In genomic region chr2:103338819-103339218, GRCh38 we compare ENCODE assay signal across 27 cellular contexts.
"Had no signal": no experiment of that assay in that cellular context is flagged by ENCODE, and none has a peak within 500 bp of the region (broad histone marks: within the 10 kb centered on the region; RNA-seq: fewer than 3 reads in every experiment).

No MANE protein-coding gene starts in this region.

- H3K36me3 ChIP-seq: stomach, suprapubic skin, thoracic aorta, thyroid gland, tibial artery, tibial nerve, transverse colon, upper lobe of left lung, upper lobe of right lung, uterus, vagina had no signal

- H3K9me3 ChIP-seq: suprapubic skin, testis, thoracic aorta, thyroid gland, transverse colon, upper lobe of left lung, upper lobe of right lung, uterus, vagina had no signal

- H3K27ac ChIP-seq: stomach, suprapubic skin, testis, thoracic aorta, thyroid gland, tibial artery, tibial nerve, transverse colon, upper lobe of left lung, upper lobe of right lung, uterus, vagina had no signal

- H3K27me3 ChIP-seq: stomach, suprapubic skin, testis, thyroid gland, tibial artery, tibial nerve, transverse colon, upper lobe of left lung, upper lobe of right lung, uterus, vagina had no signal

- DNase-seq: stimulated activated CD4-positive, alpha-beta T cell treated with anti-CD3 and anti-CD28 coated beads, Interleukin-2, amount 100 ng/mL, for 48 hours; stimulated activated CD4-positive, alpha-beta T cell treated with anti-CD3 and anti-CD28 coated beads, Interleukin-4, amount 100 ng/mL, for 1 hour; stimulated activated CD4-positive, alpha-beta T cell treated with anti-CD3 and anti-CD28 coated beads, Interleukin-4, amount 100 ng/mL, for 24 hours; stimulated activated CD4-positive, alpha-beta T cell treated with anti-CD3 and anti-CD28 coated beads, Interleukin-4, amount 100 ng/mL, for 4 hours; stimulated activated CD8-positive, alpha-beta memory T cell treated with anti-CD3 and anti-CD28 coated beads, Interleukin-4, amount 100 ng/mL, for 48 hours; stimulated activated naive B cell treated with anti-CD40 and anti-IgM and Interleukin-4, amounts not matched to agents 10 μg/mL and 1 μg/mL and 100 μg/mL, for 72 hours; stimulated activated naive CD4-positive, alpha-beta T cell; stimulated activated naive CD4-positive, alpha-beta T cell treated with Interleukin-2 at 50 U/mL for 16 hours; stimulated activated naive CD8-positive, alpha-beta T cell treated with anti-CD3 and anti-CD28 coated beads, Interleukin-15, amount 100 ng/mL, for 72 hours; stimulated activated naive CD8-positive, alpha-beta T cell treated with anti-CD3 and anti-CD28 coated beads, Interleukin-15, Interleukin-2, amounts not matched to agents 100 U/mL and 50 U/mL, for 24 hours; stomach; substantia nigra; testis; thyroid gland; tibial artery; transverse colon; trophoblast cell; upper lobe of left lung; upper lobe of right lung; uterus had no signal

- H3K4me3 ChIP-seq: stomach, suprapubic skin, testis, thoracic aorta, thyroid gland, tibial artery, tibial nerve, transverse colon, upper lobe of left lung, upper lobe of right lung, uterus, vagina had no signal

- ATAC-seq: stimulated activated effector memory CD8-positive, alpha-beta T cell treated with anti-CD3 and anti-CD28 coated beads, Interleukin-12 subunit alpha, Interleukin-12 subunit beta, amount 100 ng/mL, for 72 hours; stimulated activated memory B cell treated with anti-CD40 and anti-IgM and Interleukin-4, amounts not matched to agents 10 μg/mL and 1 μg/mL and 100 μg/mL, for 72 hours; stimulated activated naive B cell treated with anti-CD40 and anti-IgM and Interleukin-4, amounts not matched to agents 10 μg/mL and 1 μg/mL and 100 μg/mL, for 72 hours; stimulated activated naive CD8-positive, alpha-beta T cell treated with anti-CD3 and anti-CD28 coated beads, Interleukin-15, amount 100 ng/mL, for 72 hours; stimulated activated naive CD8-positive, alpha-beta T cell treated with anti-CD3 and anti-CD28 coated beads, Interleukin-15, Interleukin-2, amounts not matched to agents 100 U/mL and 50 U/mL, for 24 hours; upper lobe of right lung had no signal

- FAIRE-seq: urothelium cell line had no signal

- H3K4me1 ChIP-seq: stomach, suprapubic skin, testis, thyroid gland, tibial artery, tibial nerve, transverse colon, upper lobe of left lung, upper lobe of right lung, uterus, vagina had no signal
